In genomic region chr11:17972987-17973386, GRCh38 we compare ENCODE assay signal across 7 cellular contexts. TPM values are rescaled to one million over a fixed set of nuclear protein-coding genes. Genes with fewer than 3 reads are reported as not detected.
A peak's percentile ranks its signal among the peaks of the same experiment; 100 is the strongest.
DNase-seq lines count a peak whose midpoint lies in the region; ATAC-seq, FAIRE-seq and TF ChIP-seq lines count a peak whose summit lies in the region.

No MANE protein-coding gene starts in this region.

- H2AK5ac ChIP-seq in mesenchymal stem cell (ENCODE audit: low read length, severe bottlenecking), result no peak overlapping the region

- no peak overlapping the region for H3K18ac ChIP-seq in mesenchymal stem cell (ENCODE audit: low read depth in 1 of 2, low read length in 2 of 2)

- peak; percentile 28 for FAIRE-seq in GM12891 (lab: Jason Lieb, UNC)

- H2AFZ ChIP-seq in mesenchymal stem cell (ENCODE audit: low read depth, low read length), result no peak overlapping the region

- peaks cover 3% of the 10 kb centered on the region for H3K4me1 ChIP-seq in mesenchymal stem cell (ENCODE audit: control insufficient read depth, insufficient read depth, low read depth, low read length)

- H3K4me3 ChIP-seq in mesenchymal stem cell (ENCODE audit: insufficient read depth in 1 of 2, low read depth in 1 of 2, low read length in 2 of 2), result no peak overlapping the region

- H3K9me3 ChIP-seq in mesenchymal stem cell (ENCODE audit: control insufficient read depth, low read length), result no peaks in the 10 kb centered on the region

- no peaks in the 10 kb centered on the region for H3K79me1 ChIP-seq in mesenchymal stem cell (replicated peaks; ENCODE audit: low read length, poor library complexity, severe bottlenecking)

- no peak overlapping the region for H2BK5ac ChIP-seq in mesenchymal stem cell (ENCODE audit: low read depth, low read length, poor library complexity, severe bottlenecking)

- peak overlapping the region; percentile 35 for H3K9ac ChIP-seq in mesenchymal stem cell (ENCODE audit: low read length)

- no peak overlapping the region for H3K4me2 ChIP-seq in mesenchymal stem cell (ENCODE audit: low read length, poor library complexity, severe bottlenecking)

- DNase-seq in GM12891 (ENCODE audit: insufficient read length, low spot score), result no peak
- peak; percentile 11 to 57 for DNase-seq in NCI-H524 (lab: John Stamatoyannopoulos, UW)
- peak; percentile 74 for DNase-seq in dedifferentiated amniotic fluid mesenchymal stem cell (ENCODE audit: extremely low spot score)
- peak; percentile 92 for DNase-seq in mesenchymal stem cell

- H3K23ac ChIP-seq in mesenchymal stem cell (ENCODE audit: low read length in 2 of 2), result no peak overlapping the region

- H3K14ac ChIP-seq in mesenchymal stem cell (ENCODE audit: low read length in 2 of 2), result no peak overlapping the region

- H2BK15ac ChIP-seq in mesenchymal stem cell (ENCODE audit: low read depth, poor library complexity, severe bottlenecking), result no peak overlapping the region

- no peak overlapping the region for H4K8ac ChIP-seq in mesenchymal stem cell (ENCODE audit: low read length)

- 5% methylated on average over 5 of the region's 5 CpGs for WGBS in mesenchymal stem cell

- H3K36me3 ChIP-seq in mesenchymal stem cell (ENCODE audit: control insufficient read depth in 1 of 2, insufficient read depth in 2 of 2, low read depth in 1 of 2, low read length in 2 of 2), result peaks cover 0 to 3% of the 10 kb centered on the region in 2 experiments

- H3K27me3 ChIP-seq in mesenchymal stem cell (ENCODE audit: control insufficient read depth in 1 of 2, insufficient read depth in 1 of 2, low read length in 2 of 2), result no peaks in the 10 kb centered on the region

- no peak overlapping the region for H3K4ac ChIP-seq in mesenchymal stem cell (ENCODE audit: low read depth in 1 of 2, low read length in 2 of 2)

- H3K27ac ChIP-seq in mesenchymal stem cell (ENCODE audit: low read length, poor library complexity, severe bottlenecking), result no peak overlapping the region

- TF ChIP-seq POLR2A in GM12891 (IDR thresholded peaks at IDR 0.05; ENCODE audit: low read depth, low read length), result no peak

- H2BK12ac ChIP-seq in mesenchymal stem cell (ENCODE audit: low read length in 2 of 2), result no peak overlapping the region

- no peak for ATAC-seq in GM18511 (IDR thresholded peaks at IDR 0.05; ENCODE audit: unreplicated experiment)
- no peak for ATAC-seq in GM21526 (IDR thresholded peaks at IDR 0.05; ENCODE audit: low FRiP score, unreplicated experiment)
- no peak for ATAC-seq in GM21825 (IDR thresholded peaks at IDR 0.05; ENCODE audit: unreplicated experiment)

- no peak overlapping the region for H4K91ac ChIP-seq in mesenchymal stem cell (ENCODE audit: low read length)

- no peak overlapping the region for H2BK120ac ChIP-seq in mesenchymal stem cell (ENCODE audit: low read depth, low read length)

TF ChIP-seq in GM12891, 5 proteins besides CTCF, POLR2A, EP300 and RAD21:
- TF ChIP-seq SPI1 (IDR thresholded peaks at IDR 0.05; ENCODE audit: low read depth, low read length), result no peak
- TF ChIP-seq PAX5 (IDR thresholded peaks at IDR 0.05; ENCODE audit: insufficient read depth, low read length, severe bottlenecking), result no peak
- TF ChIP-seq TAF1 (IDR thresholded peaks at IDR 0.05; ENCODE audit: low read depth, low read length), result no peak

RNA-seq across cellular contexts. Expression of gene SERGEF, which starts 39.9 kb away (rescaled TPM):
- polyA plus RNA-seq in GM12891 (2012; ENCODE audit: low read depth, missing spikeins), result 29.8 TPM
- polyA plus RNA-seq in mesenchymal stem cell (2013, experiment 1 of 2), result 22.3 TPM
- polyA plus RNA-seq in mesenchymal stem cell (2013, experiment 2 of 2), result 22.9 TPM
